ENCODE assay signal across 8 cellular contexts in the genomic region with DNA sequence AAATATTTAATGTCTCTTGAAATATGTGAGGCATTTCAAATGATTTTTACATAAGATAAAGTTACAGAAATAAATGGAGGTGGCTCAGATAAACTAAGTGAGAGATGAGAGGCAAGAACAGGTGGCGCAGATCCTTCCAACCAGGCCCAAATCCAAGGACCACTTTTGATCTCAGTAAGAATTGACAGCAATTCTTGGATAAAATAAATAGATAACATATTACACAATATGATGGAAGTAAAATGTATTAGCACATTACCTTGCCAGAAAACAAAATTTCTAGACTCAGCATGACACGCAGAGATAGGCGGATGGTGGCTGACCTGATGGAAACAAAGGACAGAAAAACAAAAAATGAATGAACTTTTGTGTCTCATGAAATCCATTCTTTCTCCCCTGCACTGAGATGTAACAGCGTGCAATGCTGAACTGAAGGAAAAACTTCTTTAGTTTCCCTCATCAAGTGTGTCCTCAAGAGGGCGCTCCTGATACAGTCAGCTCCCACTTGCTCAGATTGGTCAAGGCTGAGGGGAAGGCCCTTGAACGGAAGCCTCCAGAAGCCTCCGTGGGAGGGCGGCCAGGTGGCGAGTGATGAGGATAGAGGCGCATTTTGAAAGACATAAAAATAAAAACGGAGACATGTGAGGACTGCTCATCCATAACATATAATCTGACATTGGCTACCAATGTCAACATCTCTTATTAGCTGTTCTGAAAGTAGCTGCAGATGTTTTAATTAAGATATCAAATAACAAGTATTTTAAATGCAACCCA.
DNase-seq lines count a peak whose midpoint lies in the region; TF ChIP-seq lines count a peak whose summit lies in the region.

No MANE protein-coding gene starts in this region.

- no peaks in the 10 kb centered on the region for H3K27me3 Mint-ChIP-seq in osteocyte (ENCODE audit: unreplicated experiment)

- peak overlapping the region; percentile 38 for H3K4me3 Mint-ChIP-seq in osteocyte (ENCODE audit: unreplicated experiment)

- no peaks in the 10 kb centered on the region for H3K9me3 ChIP-seq in testis

- peaks cover 2% of the 10 kb centered on the region for H3K36me3 Mint-ChIP-seq in osteocyte (ENCODE audit: unreplicated experiment)

- no peak for TF ChIP-seq POLR2A in testis (IDR thresholded peaks at IDR 0.05)

- TF ChIP-seq CTCF in LNCAP (IDR thresholded peaks at IDR 0.05), result peak; percentile 88
- peak; percentile 93 for TF ChIP-seq CTCF in fibroblast of pulmonary artery (IDR thresholded peaks at IDR 0.05; ENCODE audit: low read length, missing control alignments)
- peak; percentile 92 for TF ChIP-seq CTCF in osteocyte (IDR thresholded peaks at IDR 0.05)
- TF ChIP-seq CTCF in testis (IDR thresholded peaks at IDR 0.05), result peak; percentile 67 to 78 (median 76)

- 19 to 31% methylated on average over 11 of the region's 11 CpGs for WGBS in testis, 2 donors

- no peaks in the 10 kb centered on the region for H3K36me3 ChIP-seq in testis (ENCODE audit: low read depth, missing control alignments)

- peak overlapping the region; percentile 83 for H3K27ac Mint-ChIP-seq in osteocyte (ENCODE audit: unreplicated experiment)

- intact Hi-C loops in testis (cut with DNase I; ENCODE audit: low total_unique reads), result loop anchor here (5.0 kb wide), 1 partner anchor 247 kb away; no protein-coding TSS in a partner anchor

- peaks cover 19% of the 10 kb centered on the region for H3K4me1 Mint-ChIP-seq in osteocyte (ENCODE audit: unreplicated experiment)

- no peaks in the 10 kb centered on the region for H3K4me1 ChIP-seq in testis

- DNase-seq in EL (peak; percentile 90), GOT3 (lab: John Stamatoyannopoulos, UW) (peak; percentile 13), RPMI8226 (peak; percentile 92), fibroblast of pulmonary artery (ENCODE audit: low read depth) (peak; percentile 93), osteocyte (ENCODE audit: extremely low spot score, unreplicated experiment) (peak; percentile 88), testis (peak; percentile 91)
- peak; percentile 28 to 45 for DNase-seq in activated T-helper 1 cell treated with anti-CD3 and anti-CD28 coated beads, Interleukin-2, amount 50 U/mL, for 16 hours (ENCODE audit: low read depth in 1 of 2, low spot score in 1 of 2)

- no peak overlapping the region for H3K4me3 ChIP-seq in fibroblast of pulmonary artery (replicated peaks; ENCODE audit: low read depth, low read length)
- H3K4me3 ChIP-seq in testis, result no peak overlapping the region

- H3K27me3 ChIP-seq in testis, result no peaks in the 10 kb centered on the region

- H3K9me3 Mint-ChIP-seq in osteocyte (ENCODE audit: unreplicated experiment), result no peaks in the 10 kb centered on the region

- H3K27ac ChIP-seq in testis, result no peak overlapping the region

Comparison
In these comparisons a context has a peak if more than half of its experiments do, and no peak if none do; other contexts are left out.
1. DNase-seq: peak in every context shown above with its lines; median percentile 93 in fibroblast of pulmonary artery; 92 in RPMI8226; 91 in testis; 90 in EL; 88 in osteocyte; 36 in activated T-helper 1 cell treated with anti-CD3 and anti-CD28 coated beads, Interleukin-2, amount 50 U/mL, for 16 hours; 13 in GOT3.